Comparison of ENCODE assay signal across 26 cellular contexts in the genomic region with DNA sequence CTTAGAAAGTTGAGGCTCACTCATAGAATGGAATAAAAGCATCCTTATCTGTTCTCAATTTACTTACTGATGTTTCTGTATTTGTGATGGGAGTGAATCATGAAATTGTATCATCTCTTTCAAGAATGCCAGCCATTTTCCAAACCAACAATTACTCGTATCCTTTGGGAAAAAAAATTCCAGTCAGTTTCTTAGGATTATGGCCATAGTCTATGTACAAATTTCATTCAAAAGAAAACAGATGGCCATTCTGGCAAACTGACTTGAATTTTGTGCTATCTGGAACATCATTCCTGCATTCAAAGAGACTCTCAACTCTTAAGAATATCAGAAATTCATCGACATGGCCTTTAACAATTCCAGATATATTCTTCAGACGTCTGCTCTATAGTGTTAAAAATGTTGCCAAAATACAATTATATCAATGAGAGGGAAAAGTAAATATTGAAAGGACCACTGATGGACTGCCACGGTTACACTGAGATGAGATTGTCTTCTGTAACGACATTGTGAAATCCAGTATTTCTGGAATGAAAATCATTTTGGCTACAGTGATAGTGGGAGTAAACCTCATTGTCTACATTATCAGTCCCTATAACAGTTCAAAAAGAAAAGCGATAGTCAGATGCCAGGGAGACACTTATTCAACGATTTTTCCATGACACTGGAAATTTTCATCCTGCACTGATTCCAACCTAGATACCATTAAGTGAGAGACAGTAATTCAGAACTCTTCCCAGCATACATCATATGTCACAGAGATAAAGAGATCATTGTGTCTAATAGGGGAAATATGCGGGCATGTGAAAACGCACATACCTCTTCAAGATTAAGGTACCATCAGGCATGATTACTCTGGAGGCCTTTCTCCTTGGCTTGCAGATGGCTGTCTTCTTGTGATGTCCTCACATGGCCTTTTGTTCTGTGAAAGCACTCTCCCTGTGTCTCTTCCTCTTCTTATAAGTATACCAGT.
"Had no signal": no experiment of that assay in that cellular context is flagged by ENCODE, and none has a peak within 500 bp of the region (broad histone marks: within the 10 kb centered on the region; RNA-seq: fewer than 3 reads in every experiment).

No MANE protein-coding gene starts in this region.

- H3K4me3 ChIP-seq: colonic mucosa, esophagus squamous epithelium, hepatocyte, pancreas, psoas muscle, right atrium auricular region, skin epidermis, stomach, testis, vagina had no signal

- H3K9me3 Mint-ChIP-seq: activated T-cell treated with anti-CD3 and anti-CD28 coated beads, Interleukin-2, amount 50 U/mL, for 24 hours; activated T-helper 17 cell treated with anti-CD3 and anti-CD28 coated beads, Interleukin-2, amount 50 U/mL, for 72 hours; memory B cell; nephron; stimulated activated effector memory CD8-positive, alpha-beta T cell treated with anti-CD3 and anti-CD28 coated beads, Interleukin-12 subunit alpha, Interleukin-12 subunit beta, amount 100 ng/mL, for 72 hours; type B pancreatic cell had no signal

- H3K9me3 ChIP-seq: colonic mucosa, esophagus squamous epithelium, neutrophil, pancreas, psoas muscle, right atrium auricular region, stomach, testis, vagina had no signal

- DNase-seq: activated CD4-positive, alpha-beta T cell treated with anti-CD3 and anti-CD28 coated beads, Interleukin-2, amount 50 U/mL, for 1 hour; activated CD4-positive, CD25-positive, alpha-beta regulatory T cell treated with anti-CD3 and anti-CD28 coated beads, Interleukin-2, amount 50 U/mL, for 72 hours; activated CD8-positive, alpha-beta memory T cell treated with anti-CD3 and anti-CD28 coated beads, Interleukin-2, amount 50 U/mL, for 4 hours; activated T-cell treated with anti-CD3 and anti-CD28 coated beads, Interleukin-2, amount 50 U/mL, for 24 hours; colonic mucosa; esophagus squamous epithelium; glutamatergic neuron; immature natural killer cell; kidney glomerular epithelial cell; pancreas; psoas muscle; stimulated activated CD4-positive, alpha-beta T cell treated with anti-CD3 and anti-CD28 coated beads, Interleukin-2, amount 100 ng/mL, for 24 hours; stomach; testis; WERI-Rb-1 had no signal

- H3K36me3 Mint-ChIP-seq: activated naive CD4-positive, alpha-beta T cell treated with anti-CD3 and anti-CD28 coated beads, Interleukin-2, amount 50 U/mL, for 72 hours; immature natural killer cell; stimulated activated effector memory CD8-positive, alpha-beta T cell treated with anti-CD3 and anti-CD28 coated beads, Interleukin-12 subunit alpha, Interleukin-12 subunit beta, amount 100 ng/mL, for 72 hours; type B pancreatic cell had no signal

- H3K27me3 ChIP-seq: colonic mucosa, esophagus squamous epithelium, hepatocyte, neutrophil, pancreas, right atrium auricular region, stomach, testis, vagina had no signal

- H3K4me1 Mint-ChIP-seq: activated T-helper 17 cell treated with anti-CD3 and anti-CD28 coated beads, Interleukin-2, amount 50 U/mL, for 72 hours; immature natural killer cell; memory B cell; nephron; stimulated activated effector memory CD8-positive, alpha-beta T cell treated with anti-CD3 and anti-CD28 coated beads, Interleukin-12 subunit alpha, Interleukin-12 subunit beta, amount 100 ng/mL, for 72 hours had no signal

- H3K36me3 ChIP-seq: colonic mucosa, esophagus squamous epithelium, neutrophil, pancreas, right atrium auricular region, stomach, vagina, WERI-Rb-1 had no signal

- ATAC-seq: activated naive CD4-positive, alpha-beta T cell treated with anti-CD3 and anti-CD28 coated beads, Interleukin-2, amount 50 U/mL, for 72 hours; activated T-helper 17 cell treated with anti-CD3 and anti-CD28 coated beads, Interleukin-2, amount 50 U/mL, for 72 hours; pancreas; psoas muscle; stimulated activated effector memory CD8-positive, alpha-beta T cell treated with anti-CD3 and anti-CD28 coated beads, Interleukin-12 subunit alpha, Interleukin-12 subunit beta, amount 100 ng/mL, for 72 hours had no signal

- H2AFZ ChIP-seq: hepatocyte had no signal

- H3K79me2 ChIP-seq: hepatocyte had no signal

- H3K27me3 Mint-ChIP-seq: activated T-cell treated with anti-CD3 and anti-CD28 coated beads, Interleukin-2, amount 50 U/mL, for 24 hours; activated T-helper 17 cell treated with anti-CD3 and anti-CD28 coated beads, Interleukin-2, amount 50 U/mL, for 72 hours; memory B cell; type B pancreatic cell had no signal

- H3K27ac ChIP-seq: colonic mucosa, esophagus squamous epithelium, hepatocyte, neutrophil, pancreas, psoas muscle, right atrium auricular region, stomach, testis, vagina, WERI-Rb-1 had no signal

- H3K27ac Mint-ChIP-seq: activated naive CD4-positive, alpha-beta T cell treated with anti-CD3 and anti-CD28 coated beads, Interleukin-2, amount 50 U/mL, for 72 hours; activated T-cell treated with anti-CD3 and anti-CD28 coated beads, Interleukin-2, amount 50 U/mL, for 24 hours; activated T-helper 17 cell treated with anti-CD3 and anti-CD28 coated beads, Interleukin-2, amount 50 U/mL, for 72 hours; memory B cell; nephron; stimulated activated effector memory CD8-positive, alpha-beta T cell treated with anti-CD3 and anti-CD28 coated beads, Interleukin-12 subunit alpha, Interleukin-12 subunit beta, amount 100 ng/mL, for 72 hours; type B pancreatic cell had no signal

- H3K4me2 ChIP-seq: hepatocyte had no signal

- H3K4me1 ChIP-seq: colonic mucosa, esophagus squamous epithelium, pancreas, psoas muscle, right atrium auricular region, stomach, testis, vagina had no signal

- H3K4me3 Mint-ChIP-seq: activated T-cell treated with anti-CD3 and anti-CD28 coated beads, Interleukin-2, amount 50 U/mL, for 24 hours; activated T-helper 17 cell treated with anti-CD3 and anti-CD28 coated beads, Interleukin-2, amount 50 U/mL, for 72 hours; immature natural killer cell; memory B cell; nephron; stimulated activated effector memory CD8-positive, alpha-beta T cell treated with anti-CD3 and anti-CD28 coated beads, Interleukin-12 subunit alpha, Interleukin-12 subunit beta, amount 100 ng/mL, for 72 hours; type B pancreatic cell had no signal
